Comparison of ENCODE assay signal across 9 cellular contexts in genomic region chr11:2139118-2139490, GRCh38. TPM values are rescaled to one million over a fixed set of nuclear protein-coding genes. Genes with fewer than 3 reads are reported as not detected.
DNase-seq lines count a peak whose midpoint lies in the region; ATAC-seq and TF ChIP-seq lines count a peak whose summit lies in the region.
"Had no signal": no experiment of that assay in that cellular context is flagged by ENCODE, and none has a peak within 500 bp of the region (broad histone marks: within the 10 kb centered on the region; RNA-seq: fewer than 3 reads in every experiment).

Gene IGF2 (minus strand): TSS chr11:2139389. CDS start chr11:2135523, 3,866 bp downstream.

- H3K36me3 ChIP-seq in left ventricle myocardium inferior (peaks cover 2% of the 10 kb centered on the region), gastrocnemius medialis (no peaks in the 10 kb centered on the region)

- H3K4me3 ChIP-seq in left ventricle myocardium inferior, result peak within 1 kb of the TSS; percentile 67
- peak within 1 kb of the TSS; percentile 39 to 50 (median 48) for H3K4me3 ChIP-seq in gastrocnemius medialis

- no peak within 1 kb of the TSS for H4K8ac ChIP-seq in H9 (replicated peaks; ENCODE audit: insufficient read length, low read depth, low read length)

- no peak within 1 kb of the TSS for H3K56ac ChIP-seq in H9 (ENCODE audit: insufficient read length, low read depth, low read length)

- H3K9me3 ChIP-seq in H9 (ENCODE audit: control insufficient read depth, low read depth, low read length), result no peaks in the 10 kb centered on the region
- H3K9me3 ChIP-seq in left ventricle myocardium inferior (replicated peaks), result no peaks in the 10 kb centered on the region
- no peaks in the 10 kb centered on the region for H3K9me3 ChIP-seq in gastrocnemius medialis

- no peak for DNase-seq in H9
- no peak for DNase-seq in activated T-helper 1 cell treated with anti-CD3 and anti-CD28 coated beads, Interleukin-12 subunit alpha, Interleukin-12 subunit beta, Interleukin-2, Interleukin-4 antibody, amounts not matched to agents 30 ng/mL and 10 ng/mL and 1 ng/mL, durations not matched to agents 14 hours and 24 hours and 36 hours (ENCODE audit: low spot score)
- no peak for DNase-seq in left ventricle myocardium inferior
- DNase-seq in gastrocnemius medialis, result no peak
- no peak for DNase-seq in NCI-H82 treated with DMSO at 0.1 percent for 48 hours (lab: John Stamatoyannopoulos, UW; ENCODE audit: unreplicated experiment)
- no peak for DNase-seq in activated gamma-delta T cell (lab: John Stamatoyannopoulos, UW)
- DNase-seq in GM19238 (ENCODE audit: insufficient read length, low spot score), result no peak
- DNase-seq in glomerular visceral epithelial cell (ENCODE audit: extremely low spot score), result no peak
- DNase-seq: NCI-H446 had no signal

- no peak within 1 kb of the TSS for H2BK12ac ChIP-seq in H9 (ENCODE audit: insufficient read length, low read depth, low read length)

- no peak within 1 kb of the TSS for H2BK5ac ChIP-seq in H9 (ENCODE audit: insufficient read length, low read length)

- H3T11ph ChIP-seq in H9 (ENCODE audit: low read length), result no peak within 1 kb of the TSS

- H3K18ac ChIP-seq in H9 (ENCODE audit: insufficient read length, low read depth, low read length), result no peak within 1 kb of the TSS

- H3K23me2 ChIP-seq in H9 (ENCODE audit: insufficient read length, low read depth, low read length, poor library complexity, severe bottlenecking), result peaks cover 14% of the 10 kb centered on the region

- H3K27me3 Mint-ChIP-seq in H9 (ENCODE audit: low read depth), result peaks cover 91% of the 10 kb centered on the region
- H3K27me3 Mint-ChIP-seq in activated T-helper 1 cell treated with anti-CD3 and anti-CD28 coated beads, Interleukin-12 subunit alpha, Interleukin-12 subunit beta, Interleukin-2, Interleukin-4 antibody, amounts not matched to agents 30 ng/mL and 10 ng/mL and 1 ng/mL, durations not matched to agents 14 hours and 24 hours and 36 hours (ENCODE audit: insufficient read depth), result peaks cover 52% of the 10 kb centered on the region

- H2BK15ac ChIP-seq in H9 (ENCODE audit: low read depth, low read length), result no peak within 1 kb of the TSS

- peak in 1 of 2 donors; percentile 12 for TF ChIP-seq POLR2A in gastrocnemius medialis (IDR thresholded peaks at IDR 0.05)

- no peak within 1 kb of the TSS for H3K23ac ChIP-seq in H9 (ENCODE audit: insufficient read length, low read depth, low read length)

- intact Hi-C loops in activated T-helper 1 cell treated with anti-CD3 and anti-CD28 coated beads, Interleukin-12 subunit alpha, Interleukin-12 subunit beta, Interleukin-2, Interleukin-4 antibody, amounts not matched to agents 30 ng/mL and 10 ng/mL and 1 ng/mL, durations not matched to agents 14 hours and 24 hours and 36 hours (cut with micrococcal nuclease), result no loop called here
- intact Hi-C loops in left ventricle myocardium inferior (cut with micrococcal nuclease), result no loop called here
- intact Hi-C loops in gastrocnemius medialis (cut with DNase I; ENCODE audit: low total_unique reads), result no loop called here

- no peaks in the 10 kb centered on the region for H3K4me1 ChIP-seq in H9 (ENCODE audit: insufficient read depth, low read length)
- peaks cover 46% of the 10 kb centered on the region for H3K4me1 ChIP-seq in left ventricle myocardium inferior
- H3K4me1 ChIP-seq in gastrocnemius medialis, result peaks cover 5 to 11% of the 10 kb centered on the region in 2 donors

- no peak within 1 kb of the TSS for H2AFZ ChIP-seq in H9 (ENCODE audit: low read length)

- no peak within 1 kb of the TSS for H3K9ac ChIP-seq in H9 (ENCODE audit: extremely low read depth, insufficient read length, low read length)

- H3K4me2 ChIP-seq in H9 (ENCODE audit: insufficient read depth, insufficient read length, low read length), result peak within 1 kb of the TSS; percentile 20

- H3K27ac ChIP-seq in H9 (ENCODE audit: insufficient read length, low read depth, low read length) (no peak within 1 kb of the TSS), left ventricle myocardium inferior (replicated peaks) (peak within 1 kb of the TSS; percentile 80), gastrocnemius medialis (peak within 1 kb of the TSS; percentile 55 to 68 (median 66))

- WGBS in H9 (ENCODE audit: extremely low coverage, insufficient read length, low lambda C conversion rate), result no CpG with 5 or more reads among the region's 58 CpGs

- H3K27me3 ChIP-seq in H9 (ENCODE audit: insufficient read depth, low read length), result peaks cover 59% of the 10 kb centered on the region
- peaks cover 97% of the 10 kb centered on the region for H3K27me3 ChIP-seq in left ventricle myocardium inferior (ENCODE audit: low read depth)
- H3K27me3 ChIP-seq in gastrocnemius medialis, result peaks cover 51 to 79% (median 73%) of the 10 kb centered on the region in 3 donors

- TF ChIP-seq CTCF in H9 (conservative IDR thresholded peaks at IDR 0.05), result no peak
- TF ChIP-seq CTCF in left ventricle myocardium inferior (IDR thresholded peaks at IDR 0.05; ENCODE audit: borderline replicate concordance), result no peak
- TF ChIP-seq CTCF in gastrocnemius medialis (IDR thresholded peaks at IDR 0.05 in 4 of 5, conservative IDR thresholded peaks at IDR 0.05 in 1 of 5), result no peak

- H3K79me2 ChIP-seq in H9 (ENCODE audit: insufficient read depth, low read length), result no peaks in the 10 kb centered on the region

- peaks cover 2 to 9% of the 10 kb centered on the region in 2 experiments; a peak in 2 of 5 replicates for H3K9me3 Mint-ChIP-seq in H9
- no peaks in the 10 kb centered on the region for H3K9me3 Mint-ChIP-seq in activated T-helper 1 cell treated with anti-CD3 and anti-CD28 coated beads, Interleukin-12 subunit alpha, Interleukin-12 subunit beta, Interleukin-2, Interleukin-4 antibody, amounts not matched to agents 30 ng/mL and 10 ng/mL and 1 ng/mL, durations not matched to agents 14 hours and 24 hours and 36 hours

- peak within 1 kb of the TSS; percentile 40 to 76 for H3K4me3 Mint-ChIP-seq in H9
- peak within 1 kb of the TSS; percentile 39 for H3K4me3 Mint-ChIP-seq in activated T-helper 1 cell treated with anti-CD3 and anti-CD28 coated beads, Interleukin-12 subunit alpha, Interleukin-12 subunit beta, Interleukin-2, Interleukin-4 antibody, amounts not matched to agents 30 ng/mL and 10 ng/mL and 1 ng/mL, durations not matched to agents 14 hours and 24 hours and 36 hours

- H3K4me1 Mint-ChIP-seq in H9, result peaks cover 11 to 23% of the 10 kb centered on the region in 2 experiments
- peaks cover 12% of the 10 kb centered on the region for H3K4me1 Mint-ChIP-seq in activated T-helper 1 cell treated with anti-CD3 and anti-CD28 coated beads, Interleukin-12 subunit alpha, Interleukin-12 subunit beta, Interleukin-2, Interleukin-4 antibody, amounts not matched to agents 30 ng/mL and 10 ng/mL and 1 ng/mL, durations not matched to agents 14 hours and 24 hours and 36 hours (ENCODE audit: low read depth)

- H3K36me3 Mint-ChIP-seq in H9 (ENCODE audit: insufficient read depth in 1 of 3, low read depth in 3 of 3), result no peaks in the 10 kb centered on the region
- H3K36me3 Mint-ChIP-seq in activated T-helper 1 cell treated with anti-CD3 and anti-CD28 coated beads, Interleukin-12 subunit alpha, Interleukin-12 subunit beta, Interleukin-2, Interleukin-4 antibody, amounts not matched to agents 30 ng/mL and 10 ng/mL and 1 ng/mL, durations not matched to agents 14 hours and 24 hours and 36 hours (ENCODE audit: low read depth), result no peaks in the 10 kb centered on the region

- H2AK5ac ChIP-seq in H9 (ENCODE audit: insufficient read length, low read length), result no peak within 1 kb of the TSS

- ATAC-seq in gastrocnemius medialis, result no peak

- H4K20me1 ChIP-seq in H9 (ENCODE audit: control insufficient read depth, insufficient read depth, insufficient read length), result peaks cover 2% of the 10 kb centered on the region

- H2BK120ac ChIP-seq in H9 (ENCODE audit: low read depth, low read length, poor library complexity, severe bottlenecking), result no peak within 1 kb of the TSS

- H3K14ac ChIP-seq in H9 (ENCODE audit: insufficient read depth, low read length), result no peak within 1 kb of the TSS

- no peak within 1 kb of the TSS for H4K91ac ChIP-seq in H9 (ENCODE audit: insufficient read length, low read depth, low read length)

- H3K4ac ChIP-seq in H9 (ENCODE audit: low read depth, low read length), result no peak within 1 kb of the TSS

- H2BK20ac ChIP-seq in H9 (ENCODE audit: low read depth, low read length, poor library complexity, severe bottlenecking), result no peak within 1 kb of the TSS

- in situ Hi-C loops in gastrocnemius medialis (cut with MboI; ENCODE audit: low sequenced_read_pairs in 4 of 4), result loop anchor here in 1 of 4 donors (25.0 kb wide), 1 partner anchor 102 kb away; no protein-coding TSS in a partner anchor

- no peak within 1 kb of the TSS for H3K27ac Mint-ChIP-seq in H9
- peak within 1 kb of the TSS; percentile 65 for H3K27ac Mint-ChIP-seq in activated T-helper 1 cell treated with anti-CD3 and anti-CD28 coated beads, Interleukin-12 subunit alpha, Interleukin-12 subunit beta, Interleukin-2, Interleukin-4 antibody, amounts not matched to agents 30 ng/mL and 10 ng/mL and 1 ng/mL, durations not matched to agents 14 hours and 24 hours and 36 hours

- no peak within 1 kb of the TSS for H4K5ac ChIP-seq in H9 (ENCODE audit: insufficient read length, low read depth, low read length)

- no peaks in the 10 kb centered on the region for H3K79me1 ChIP-seq in H9 (ENCODE audit: insufficient read depth, low read depth, low read length, poor library complexity, severe bottlenecking)

RNA-seq across cellular contexts. Expression of gene IGF2, which starts in this region (rescaled TPM):
- total RNA-seq in H9 (2021), result 2.8 and 3.1 TPM in 2 replicates
- total RNA-seq in activated T-helper 1 cell treated with anti-CD3 and anti-CD28 coated beads, Interleukin-12 subunit alpha, Interleukin-12 subunit beta, Interleukin-2, Interleukin-4 antibody, amounts not matched to agents 30 ng/mL and 10 ng/mL and 1 ng/mL, durations not matched to agents 14 hours and 24 hours and 36 hours, result 1.2 and 1.5 TPM in 2 replicates
- total RNA-seq in left ventricle myocardium inferior, result 75.0 TPM
- 10 to 100 TPM; 21.6 to 42.4 (median 29.2) TPM for total RNA-seq in gastrocnemius medialis
